16 cellular contexts compared by ENCODE assay signal in the genomic region with DNA sequence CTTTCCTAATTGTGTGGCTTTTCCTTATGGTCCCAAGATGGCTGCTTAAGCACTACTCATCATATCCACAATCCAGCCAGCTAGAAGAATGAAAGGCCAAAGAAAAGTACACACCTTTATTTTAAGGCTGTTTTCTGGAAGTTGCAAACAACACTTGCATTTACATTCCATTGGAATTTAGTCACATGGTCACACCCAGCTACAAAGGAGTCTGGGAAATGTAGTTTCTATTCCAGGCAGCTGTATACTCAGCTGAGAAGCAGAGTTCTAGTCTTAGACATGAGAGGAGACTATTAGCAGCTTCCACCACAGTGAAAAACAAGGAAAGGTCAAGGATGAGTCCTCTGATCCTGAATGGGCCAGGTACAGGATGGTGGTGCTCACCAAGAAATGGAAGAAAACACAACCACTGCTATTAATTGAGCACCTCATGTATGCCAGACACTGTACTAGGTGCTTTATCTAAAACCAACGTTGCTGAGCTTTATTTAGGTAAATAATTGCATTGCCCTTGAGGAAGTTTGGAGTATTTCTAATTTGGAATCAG. TPM values are rescaled to one million over a fixed set of nuclear protein-coding genes. Genes with fewer than 3 reads are reported as not detected.
DNase-seq lines count a peak whose midpoint lies in the region; ATAC-seq lines count a peak whose summit lies in the region.
"Had no signal": no experiment of that assay in that cellular context is flagged by ENCODE, and none has a peak within 500 bp of the region (broad histone marks: within the 10 kb centered on the region; RNA-seq: fewer than 3 reads in every experiment).

No MANE protein-coding gene starts in this region.

- DNase-seq in EL (peak; percentile 49), RKO (ENCODE audit: low spot score) (peak; percentile 38), dedifferentiated amniotic fluid mesenchymal stem cell (ENCODE audit: extremely low spot score) (peak; percentile 23), left colon (no peak), DMS79 (lab: John Stamatoyannopoulos, UW) (no peak), NCI-H146 (lab: John Stamatoyannopoulos, UW) (no peak), activated T-cell treated with anti-CD3 and anti-CD28 coated beads for 4 hours (no peak)
- no peak for DNase-seq in activated naive CD4-positive, alpha-beta T cell treated with anti-CD3 and anti-CD28 coated beads, Interleukin-2, amount 50 U/mL, for 16 hours
- DNase-seq: activated gamma-delta T cell; DMS 273 treated with DMSO at 0.1 percent for 48 hours; immature natural killer cell; NCI-H1436; NCI-H446 treated with DMSO at 0.1 percent for 48 hours; sigmoid colon; stimulated activated CD4-positive, alpha-beta T cell treated with anti-CD3 and anti-CD28 coated beads, Interleukin-4, amount 100 ng/mL, for 1 hour; thyroid gland had no signal

- ATAC-seq in left colon, result peak; percentile 68

- intact Hi-C loops in left colon (cut with DNase I, micrococcal nuclease), result no loop called here

RNA-seq across cellular contexts. Expression of a gene that starts 28.0 kb away (rescaled TPM):
- 10 to 100 TPM; 34.6 to 41.0 TPM for total RNA-seq in left colon

Comparison
In these comparisons a context has a peak if more than half of its experiments do, and no peak if none do; other contexts are left out.
1. DNase-seq: peak in EL (single experiment), RKO (single experiment) and dedifferentiated amniotic fluid mesenchymal stem cell (single experiment); none in left colon (0 of 2), DMS79 (single experiment), activated naive CD4-positive, alpha-beta T cell treated with anti-CD3 and anti-CD28 coated beads, Interleukin-2, amount 50 U/mL, for 16 hours (single experiment), NCI-H146 (single experiment) and activated T-cell treated with anti-CD3 and anti-CD28 coated beads for 4 hours (single experiment).